ENCODE assay signal across 8 cellular contexts in genomic region chr7:107744345-107744750, GRCh38. TPM values are rescaled to one million over a fixed set of nuclear protein-coding genes. Genes with fewer than 3 reads are reported as not detected.
DNase-seq lines count a peak whose midpoint lies in the region; ATAC-seq and TF ChIP-seq lines count a peak whose summit lies in the region.

No MANE protein-coding gene starts in this region.

- in situ Hi-C loops in transverse colon (cut with MboI; ENCODE audit: low pct_ligation_motif_present in 1 of 4, low pct_unique_long_range_greater_than_20kb in 1 of 4, low sequenced_read_pairs in 3 of 4) = loop anchor here (10.0 to 25.0 kb wide), 5 partner anchors 130 to 557 kb away; partner anchors contain the start of genes COG5 (in 2 of the 4), DUS4L (in 2 of the 4), LAMB4 (in 2 of the 4) and DLD (in 1 of the 4)

- peak overlapping the region; percentile 89 to 93 (median 91) for H3K27ac ChIP-seq in right lobe of liver
- H3K27ac ChIP-seq in transverse colon = peak overlapping the region; percentile 93 to 96 (median 94)

- intact Hi-C loops in right lobe of liver (cut with DNase I) = loop anchor here (10.0 kb wide), 1 partner anchor 130 kb away; no protein-coding TSS in a partner anchor
- intact Hi-C loops in transverse colon (cut with DNase I; ENCODE audit: low total_unique reads) = no loop called here

- TF ChIP-seq CTCF in GM12864 (IDR thresholded peaks at IDR 0.05; ENCODE audit: low read depth, low read length, missing control alignments) (no peak), brain (conservative IDR thresholded peaks at IDR 0.05) (no peak), right lobe of liver (IDR thresholded peaks at IDR 0.05) (no peak), transverse colon (IDR thresholded peaks at IDR 0.05) (no peak)

- peaks cover 22% of the 10 kb centered on the region for H3K27me3 Mint-ChIP-seq in brain

- H3K4me1 ChIP-seq in right lobe of liver = peaks cover 0 to 21% (median 5%) of the 10 kb centered on the region in 4 donors
- peaks cover 19 to 51% (median 30%) of the 10 kb centered on the region in 4 donors for H3K4me1 ChIP-seq in transverse colon

- H3K4me3 ChIP-seq in GM12864 (ENCODE audit: low read depth, low read length) (peak overlapping the region; percentile 91), right lobe of liver (peak overlapping the region; percentile 72 to 92 (median 84)), transverse colon (peak overlapping the region; percentile 59 to 84 (median 73))

- peak overlapping the region; percentile 93 to 100 (median 99) for H3K4me3 Mint-ChIP-seq in brain

- no peak for TF ChIP-seq RAD21 in Ishikawa (IDR thresholded peaks at IDR 0.05; ENCODE audit: low read depth)

- TF ChIP-seq POLR2A in right lobe of liver (IDR thresholded peaks at IDR 0.05) (no peak), transverse colon (IDR thresholded peaks at IDR 0.05) (no peak)

- H3K4me1 Mint-ChIP-seq in brain = peaks cover 55% of the 10 kb centered on the region

- WGBS in right lobe of liver (ENCODE audit: insufficient coverage, low coverage, low lambda C conversion rate, missing lambda C conversion rate) = 0% methylated on average over 12 of the region's 22 CpGs
- WGBS in transverse colon (ENCODE audit: low coverage in 1 of 2), 2 donors = 0% methylated on average over 4 to 22 of the region's 22 CpGs

- H3K27me3 ChIP-seq in right lobe of liver (no peaks in the 10 kb centered on the region), transverse colon (no peaks in the 10 kb centered on the region)

- H3K36me3 Mint-ChIP-seq in brain = peaks cover 11% of the 10 kb centered on the region

- H3K9me3 ChIP-seq in right lobe of liver = no peaks in the 10 kb centered on the region
- H3K9me3 ChIP-seq in transverse colon = no peaks in the 10 kb centered on the region

- H3K9me3 Mint-ChIP-seq in brain = no peaks in the 10 kb centered on the region

- peak overlapping the region; percentile 99 to 100 (median 100) for H3K27ac Mint-ChIP-seq in brain

- peak; percentile 36 for ATAC-seq in GM21717 (IDR thresholded peaks at IDR 0.05; ENCODE audit: unreplicated experiment)
- ATAC-seq in right lobe of liver = peak; percentile 48 to 58 (median 50)

- TF ChIP-seq EP300 in Ishikawa (IDR thresholded peaks at IDR 0.05; ENCODE audit: borderline replicate concordance) (no peak), transverse colon (IDR thresholded peaks at IDR 0.05; ENCODE audit: low read depth) (no peak)

- DNase-seq in GM12864 (ENCODE audit: low read depth) (peak; percentile 13), right lobe of liver (no peak), transverse colon (no peak), DMS153 (lab: John Stamatoyannopoulos, UW) (no peak), LoVo (ENCODE audit: low spot score) (no peak)

- peaks cover 0 to 8% (median 0%) of the 10 kb centered on the region in 4 donors for H3K36me3 ChIP-seq in right lobe of liver
- peaks cover 0 to 3% (median under 1%) of the 10 kb centered on the region in 4 donors for H3K36me3 ChIP-seq in transverse colon

TF ChIP-seq in Ishikawa, 13 proteins besides CTCF, POLR2A, EP300 and RAD21:
- 0 out of 2 replicates have a peak, but pooled peaks have one; percentile 9 for TF ChIP-seq YY1 (IDR thresholded peaks at IDR 0.05; ENCODE audit: low read depth)
- peak; percentile 10; the same call in 1 of the 2 replicates for TF ChIP-seq MAX (IDR thresholded peaks at IDR 0.05)
- no peak for TF ChIP-seq NFIC (IDR thresholded peaks at IDR 0.05)
- TF ChIP-seq ZBTB7A (IDR thresholded peaks at IDR 0.05; ENCODE audit: low read depth) = no peak
- TF ChIP-seq, protein P1, sequence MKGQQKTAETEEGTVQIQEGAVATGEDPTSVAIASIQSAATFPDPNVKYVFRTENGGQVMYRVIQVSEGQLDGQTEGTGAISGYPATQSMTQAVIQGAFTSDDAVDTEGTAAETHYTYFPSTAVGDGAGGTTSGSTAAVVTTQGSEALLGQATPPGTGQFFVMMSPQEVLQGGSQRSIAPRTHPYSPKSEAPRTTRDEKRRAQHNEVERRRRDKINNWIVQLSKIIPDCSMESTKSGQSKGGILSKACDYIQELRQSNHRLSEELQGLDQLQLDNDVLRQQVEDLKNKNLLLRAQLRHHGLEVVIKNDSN (IDR thresholded peaks at IDR 0.05) = no peak
- TF ChIP-seq FOXM1 (IDR thresholded peaks at IDR 0.05; ENCODE audit: borderline replicate concordance, low read depth) = no peak
- TF ChIP-seq TEAD4 (IDR thresholded peaks at IDR 0.05) = no peak
- TF ChIP-seq CEBPB (IDR thresholded peaks at IDR 0.05) = no peak
- TF ChIP-seq TCF12 (IDR thresholded peaks at IDR 0.05; ENCODE audit: low read depth) = no peak
- no peak for TF ChIP-seq CREB1 (IDR thresholded peaks at IDR 0.05; ENCODE audit: low read depth)
- 0 out of 2 replicates have a peak, but pooled peaks have one; percentile 51 for TF ChIP-seq TAF1 (IDR thresholded peaks at IDR 0.05; ENCODE audit: low read depth)
- TF ChIP-seq EGR1 (IDR thresholded peaks at IDR 0.05) = no peak
- TF ChIP-seq REST (IDR thresholded peaks at IDR 0.05; ENCODE audit: low read depth) = no peak

RNA-seq across cellular contexts. Expression of gene CBLL1, which starts 0.4 kb away (rescaled TPM):
- 22.7 TPM for polyA plus RNA-seq in brain (ENCODE audit: insufficient read depth, low read depth, low replicate concordance)
- total RNA-seq in right lobe of liver (10 to 100 TPM in 1 of 6 experiments, 1 to 10 TPM in 5; 5.8 to 11.6 (median 8.5) TPM), transverse colon (10 to 100 TPM; 30.6 to 53.9 (median 38.8) TPM)

RNA-seq across cellular contexts. Expression of gene SLC26A3, which starts 58.7 kb away (rescaled TPM):
- polyA plus RNA-seq in brain (ENCODE audit: insufficient read depth, low read depth, low replicate concordance) = not detected
- 1 to 10 TPM in 2 of 6 experiments, under 1 TPM in 2, not detected in 2; 0.15 to 2.8 (median 1.5) TPM for total RNA-seq in right lobe of liver
- 1,000 to 10,000 TPM in 3 of 4 donors, 100 to 1,000 TPM in 1; 296 to 4,526 (median 2,822) TPM for total RNA-seq in transverse colon

Comparison
In these comparisons a context has a peak if more than half of its experiments do, and no peak if none do; other contexts are left out.
1. RNA of gene SLC26A3, which starts 58.7 kb away (total RNA-seq): 296 to 4,526 TPM in transverse colon; 0.15 to 2.8 TPM in right lobe of liver; every median in the first group is over 10 times any median in the second.
2. Peak in every context shown above with its lines, with median percentiles within 50 percentile points of each other: H3K4me3 ChIP-seq.